Comparison of ENCODE assay signal across 15 cellular contexts in the genomic region with DNA sequence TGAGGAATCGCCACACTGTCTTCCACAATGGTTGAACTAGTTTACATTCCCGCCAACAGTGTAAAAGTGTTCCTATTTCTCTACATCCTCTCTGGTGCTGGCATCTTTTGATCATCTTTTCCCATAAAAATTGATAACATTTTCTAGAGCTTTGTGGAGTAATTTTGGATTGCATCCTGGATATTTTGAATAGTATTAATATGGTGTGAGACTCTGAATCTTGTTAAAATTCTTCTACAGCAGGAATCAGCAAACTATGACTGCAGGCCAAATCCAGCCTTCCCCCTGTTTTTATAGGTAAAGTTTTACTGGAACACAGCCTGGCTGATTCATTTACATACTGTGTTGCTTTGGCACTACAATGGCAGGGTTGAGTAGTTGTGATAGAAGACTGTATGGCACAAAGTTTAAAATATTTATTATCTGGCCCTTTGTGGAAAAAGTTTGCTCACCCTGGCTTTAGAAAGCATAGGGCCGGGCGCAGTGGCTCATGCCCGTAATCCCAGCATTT. TPM values are rescaled to one million over a fixed set of nuclear protein-coding genes. Genes with fewer than 3 reads are reported as not detected.
DNase-seq lines count a peak whose midpoint lies in the region; ATAC-seq and TF ChIP-seq lines count a peak whose summit lies in the region.
"Had no signal": no experiment of that assay in that cellular context is flagged by ENCODE, and none has a peak within 500 bp of the region (broad histone marks: within the 10 kb centered on the region; RNA-seq: fewer than 3 reads in every experiment).

No MANE protein-coding gene starts in this region.

- peak; percentile 30 for DNase-seq in PC-3
- peak; percentile 28 for DNase-seq in prostate gland (ENCODE audit: low spot score)
- no peak for DNase-seq in activated CD4-positive, CD25-positive, alpha-beta regulatory T cell treated with anti-CD3 and anti-CD28 coated beads, Interleukin-2, amount 50 U/mL, for 72 hours
- DNase-seq in RKO (ENCODE audit: low spot score) = no peak
- no peak for DNase-seq in NCI-H1694 (lab: John Stamatoyannopoulos, UW)
- DNase-seq: ACHN; BE2C; Calu3; CD4-positive, alpha-beta memory T cell; DMS53; DND-41; GM23248 had no signal

- H3K4me3 ChIP-seq in PC-3 (ENCODE audit: low read length) = no peak overlapping the region
- no peak overlapping the region for H3K4me3 ChIP-seq in prostate gland
- H3K4me3 ChIP-seq: GM23248, HAP-1 had no signal

- no peak overlapping the region for H3K4me2 ChIP-seq in PC-3 (ENCODE audit: low read length)

- no peaks in the 10 kb centered on the region for H3F3A ChIP-seq in PC-3 (ENCODE audit: low read length, unreplicated experiment)

- peak overlapping the region; percentile 66 for H3K27ac ChIP-seq in 22Rv1
- peak overlapping the region; percentile 37 for H3K27ac ChIP-seq in C4-2B
- peak overlapping the region; percentile 58; the same call in 1 of the 2 replicates for H3K27ac ChIP-seq in PC-3 (ENCODE audit: low read length)
- no peak overlapping the region for H3K27ac ChIP-seq in prostate gland
- H3K27ac ChIP-seq: GM23248 had no signal

- intact Hi-C loops in PC-3 (cut with micrococcal nuclease) (loop anchor here (2.0 kb wide), 1 partner anchor 14 kb away; no protein-coding TSS in a partner anchor), prostate gland (cut with DNase I) (no loop called here)

- H3K36me3 ChIP-seq in PC-3 (ENCODE audit: low read depth, low read length) = no peaks in the 10 kb centered on the region
- H3K36me3 ChIP-seq in prostate gland = no peaks in the 10 kb centered on the region
- H3K36me3 ChIP-seq: BE2C, HAP-1 had no signal

- H3K9me3 ChIP-seq in PC-3 (ENCODE audit: low read length) (no peaks in the 10 kb centered on the region), prostate gland (no peaks in the 10 kb centered on the region)
- H3K9me3 ChIP-seq: BE2C, HAP-1 had no signal

- 64% methylated on average over 5 of the region's 5 CpGs for WGBS in prostate gland

- POLR2A ChIA-PET in PC-3 (lab: Charles Lee; ENCODE audit: unreplicated experiment) = interaction anchor here (0.6 kb wide), 1 partner anchor 43 kb away, joined by 3 read pairs; no protein-coding TSS in a partner anchor

- peak; percentile 82 for ATAC-seq in PC-3

- CTCF ChIA-PET in PC-3 (lab: Charles Lee) = no interaction called here

- no peaks in the 10 kb centered on the region for H4K20me1 ChIP-seq in PC-3 (ENCODE audit: low read length)

- no peaks in the 10 kb centered on the region for H3K27me3 ChIP-seq in PC-3 (ENCODE audit: low read length)
- no peaks in the 10 kb centered on the region for H3K27me3 ChIP-seq in prostate gland (replicated peaks; ENCODE audit: insufficient read depth)
- H3K27me3 ChIP-seq: BE2C had no signal

- TF ChIP-seq CTCF in 22Rv1 (IDR thresholded peaks at IDR 0.05) (no peak), C4-2B (conservative IDR thresholded peaks at IDR 0.05) (no peak), PC-3 (conservative IDR thresholded peaks at IDR 0.05; ENCODE audit: low read depth, low read length) (no peak), prostate gland (IDR thresholded peaks at IDR 0.05) (no peak)

- peaks cover 19% of the 10 kb centered on the region for H3K4me1 ChIP-seq in PC-3 (ENCODE audit: insufficient read depth, low read length)
- no peaks in the 10 kb centered on the region for H3K4me1 ChIP-seq in prostate gland (replicated peaks)
- H3K4me1 ChIP-seq: BE2C, HAP-1 had no signal

- H3K79me2 ChIP-seq in PC-3 (ENCODE audit: low read length) = no peaks in the 10 kb centered on the region

- H2AFZ ChIP-seq in PC-3 (ENCODE audit: low read length) = no peak overlapping the region
- H2AFZ ChIP-seq: GM23248 had no signal

- TF ChIP-seq POLR2A in prostate gland (IDR thresholded peaks at IDR 0.05) = no peak

- no TSS peak for BruUV-seq in PC-3 (replicated peaks; lab: Mats Ljungman, UMichigan)

- no peak overlapping the region for H3K9ac ChIP-seq in PC-3 (ENCODE audit: low read length)
- H3K9ac ChIP-seq: GM23248 had no signal

- H3K9me2 ChIP-seq in PC-3 (replicated peaks; ENCODE audit: low read length) = no peaks in the 10 kb centered on the region

RNA-seq across cellular contexts. Expression of gene RNF8, which starts 15.0 kb away (rescaled TPM):
- total RNA-seq in PC-3 (2014; rRNA removed) = 20.2 and 28.1 TPM in 2 replicates
- total RNA-seq in prostate gland = 10 to 100 TPM; 12.7 to 42.4 TPM

Comparison
In these comparisons a context has a peak if more than half of its experiments do, and no peak if none do; other contexts are left out.
1. H3K27ac ChIP-seq: peak in 22Rv1 (single experiment), C4-2B (single experiment) and PC-3 (single experiment); none in prostate gland (0 of 2).
2. DNase-seq: peak in PC-3 (single experiment) and prostate gland (single experiment); none in activated CD4-positive, CD25-positive, alpha-beta regulatory T cell treated with anti-CD3 and anti-CD28 coated beads, Interleukin-2, amount 50 U/mL, for 72 hours (single experiment), RKO (single experiment) and NCI-H1694 (single experiment).